ENCODE assay signal across 1 cellular context in the genomic region with DNA sequence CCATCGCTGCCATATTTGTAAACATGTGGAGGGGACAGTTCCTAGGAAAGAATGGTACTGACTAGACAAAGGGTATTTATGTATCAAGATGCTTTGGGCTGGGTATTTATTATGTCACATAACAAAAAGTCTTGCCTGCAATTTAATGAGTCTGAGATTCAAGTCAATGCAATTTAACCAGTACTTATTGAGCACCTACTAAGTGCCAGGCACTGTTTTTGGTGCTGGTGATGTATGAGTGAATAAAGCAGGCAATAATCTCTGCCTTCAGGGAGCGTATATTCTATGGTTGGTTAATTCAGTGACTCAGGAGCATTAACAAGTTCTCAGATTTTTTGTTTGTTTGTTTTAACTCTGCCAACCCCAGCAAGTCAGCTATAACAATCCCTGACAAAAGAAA.
A peak's percentile ranks its signal among the peaks of the same experiment; 100 is the strongest.
TF ChIP-seq lines count a peak whose summit lies in the region.

No MANE protein-coding gene starts in this region.

TF ChIP-seq in HEK293, 187 proteins besides CTCF, POLR2A, EP300 and RAD21:
- no peak for TF ChIP-seq ZSCAN5A (tag by site-specific recombination; IDR thresholded peaks at IDR 0.05)
- no peak for TF ChIP-seq ZNF16 (tag by site-specific recombination; IDR thresholded peaks at IDR 0.05; ENCODE audit: low read depth)
- peak; percentile 85 for TF ChIP-seq SETDB1 (IDR thresholded peaks at IDR 0.05; ENCODE audit: insufficient read length, low read length)
